Comparison of ENCODE assay signal across 9 cellular contexts in the genomic region with DNA sequence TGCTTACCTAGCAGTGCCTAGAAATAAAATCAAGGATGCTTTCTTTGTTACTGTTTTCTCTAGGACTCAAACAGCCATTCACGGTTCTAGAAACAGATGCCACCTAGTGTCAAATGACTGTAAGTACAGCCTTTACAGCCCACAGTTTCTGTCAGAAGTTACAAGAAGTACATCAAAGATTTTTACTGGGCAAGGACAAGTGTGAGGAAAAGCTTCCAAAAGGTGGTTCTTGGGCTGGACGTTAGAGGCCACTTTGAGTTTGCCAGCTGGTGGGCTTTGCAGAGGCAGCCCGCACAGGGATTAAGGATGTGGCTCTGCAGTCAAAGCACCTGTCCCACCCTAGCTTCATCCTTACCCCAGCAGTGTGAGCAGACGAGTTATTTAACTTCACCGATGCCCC. TPM values are rescaled to one million over a fixed set of nuclear protein-coding genes. Genes with fewer than 3 reads are reported as not detected.
DNase-seq lines count a peak whose midpoint lies in the region; ATAC-seq, FAIRE-seq and TF ChIP-seq lines count a peak whose summit lies in the region.
"Had no signal": no experiment of that assay in that cellular context is flagged by ENCODE, and none has a peak within 500 bp of the region (broad histone marks: within the 10 kb centered on the region; RNA-seq: fewer than 3 reads in every experiment).

No MANE protein-coding gene starts in this region.

- H3K27me3 ChIP-seq in lung (ENCODE audit: control insufficient read depth, insufficient read depth), result no peaks in the 10 kb centered on the region
- H3K27me3 ChIP-seq: BLaER1 treated with 17β-estradiol and CSF1 and Interleukin-3, amounts not matched to agents 10 nM and 100 nM had no signal

- no peaks in the 10 kb centered on the region for H3K36me3 ChIP-seq in lung (ENCODE audit: control insufficient read depth in 2 of 2, insufficient read depth in 2 of 2, low read length in 2 of 2)
- H3K36me3 ChIP-seq: BLaER1 treated with 17β-estradiol and CSF1 and Interleukin-3, amounts not matched to agents 10 nM and 100 nM had no signal

- DNase-seq in NCI-H1436 (lab: John Stamatoyannopoulos, UW), result peak; percentile 44
- DNase-seq in NCI-H1436 treated with DMSO at 0.1 percent for 48 hours (lab: John Stamatoyannopoulos, UW), result no peak
- DNase-seq in LoVo (ENCODE audit: low spot score), result peak; percentile 76
- DNase-seq in RCC 7860 (ENCODE audit: low spot score), result peak; percentile 30
- DNase-seq in dedifferentiated amniotic fluid mesenchymal stem cell (ENCODE audit: extremely low spot score), result peak; percentile 63
- no peak for DNase-seq in lung (ENCODE audit: low spot score)

- no peaks in the 10 kb centered on the region for H3K9me3 ChIP-seq in lung (ENCODE audit: control insufficient read depth in 2 of 2, insufficient read depth in 1 of 2, low read length in 1 of 2)
- H3K9me3 ChIP-seq: BLaER1 treated with 17β-estradiol and CSF1 and Interleukin-3, amounts not matched to agents 10 nM and 100 nM had no signal

- H3K27ac ChIP-seq in lung (ENCODE audit: low read depth in 1 of 2, low read length in 1 of 2), result no peak overlapping the region
- H3K27ac ChIP-seq: BLaER1 treated with 17β-estradiol and CSF1 and Interleukin-3, amounts not matched to agents 10 nM and 100 nM had no signal

- H3K4me3 ChIP-seq in lung, result no peak overlapping the region
- H3K4me3 ChIP-seq: BLaER1 treated with 17β-estradiol and CSF1 and Interleukin-3, amounts not matched to agents 10 nM and 100 nM had no signal

- 29 to 38% methylated on average over 5 of the region's 5 CpGs for WGBS in lung, 2 donors

- H3K4me1 ChIP-seq in lung (ENCODE audit: control insufficient read depth in 2 of 2, insufficient read depth in 2 of 2, low read length in 2 of 2), result peaks cover 6 to 15% of the 10 kb centered on the region in 2 donors

- peak; percentile 43 for FAIRE-seq in RCC 7860 (lab: Jason Lieb, UNC)

- TF ChIP-seq CTCF in lung (IDR thresholded peaks at IDR 0.05; ENCODE audit: control extremely low read depth, extremely low read depth), result peak; percentile 73

- ATAC-seq in lung (ENCODE audit: insufficient read depth, low FRiP score), result no peak
- no peak for ATAC-seq in HG03108 (IDR thresholded peaks at IDR 0.05; ENCODE audit: unreplicated experiment)
- ATAC-seq in HG02885 (IDR thresholded peaks at IDR 0.05; ENCODE audit: poor library complexity, unreplicated experiment), result no peak

RNA-seq across cellular contexts. Expression of a gene that starts 6.9 kb away (rescaled TPM):
- total RNA-seq in lung, result 10 to 100 TPM; 35.7 to 78.2 TPM
- polyA plus RNA-seq in lung, result 10 to 100 TPM; 15.1 to 16.5 TPM

Comparison
In these comparisons a context has a peak if more than half of its experiments do, and no peak if none do; other contexts are left out.
1. DNase-seq: peak in NCI-H1436 (single experiment), LoVo (single experiment), RCC 7860 (single experiment) and dedifferentiated amniotic fluid mesenchymal stem cell (single experiment); none in NCI-H1436 treated with DMSO at 0.1 percent for 48 hours (single experiment) and lung (single experiment).